Comparison of ENCODE assay signal across 12 cellular contexts in genomic region chr4:26342328-26343040, GRCh38. TPM values are rescaled to one million over a fixed set of nuclear protein-coding genes. Genes with fewer than 3 reads are reported as not detected.
A peak's percentile ranks its signal among the peaks of the same experiment; 100 is the strongest.
DNase-seq lines count a peak whose midpoint lies in the region; ATAC-seq, FAIRE-seq and TF ChIP-seq lines count a peak whose summit lies in the region.
"Had no signal": no experiment of that assay in that cellular context is flagged by ENCODE, and none has a peak within 500 bp of the region (broad histone marks: within the 10 kb centered on the region; RNA-seq: fewer than 3 reads in every experiment).

No MANE protein-coding gene starts in this region.

- H3K36me3 Mint-ChIP-seq in activated T-helper 17 cell treated with anti-CD3 and anti-CD28 coated beads, Interleukin-2, amount 50 U/mL, for 72 hours (ENCODE audit: low read depth), result peaks cover 78% of the 10 kb centered on the region
- peaks cover 9 to 10% of the 10 kb centered on the region in 2 donors for H3K36me3 Mint-ChIP-seq in stimulated activated naive B cell treated with anti-CD40 and anti-IgM and Interleukin-4, amounts not matched to agents 10 μg/mL and 1 μg/mL and 100 μg/mL, for 72 hours

- no peaks in the 10 kb centered on the region for H3K9me3 ChIP-seq in keratinocyte (ENCODE audit: control insufficient read depth, low read depth, low read length)
- no peaks in the 10 kb centered on the region for H3K9me3 ChIP-seq in transverse colon

- H3K4me1 ChIP-seq in keratinocyte (ENCODE audit: control insufficient read depth, extremely low read depth, insufficient read depth, low read length) (peaks cover 22% of the 10 kb centered on the region), transverse colon (peaks cover 0 to 56% (median 1%) of the 10 kb centered on the region in 4 donors)

- in situ Hi-C loops in transverse colon (cut with MboI; ENCODE audit: low pct_ligation_motif_present in 1 of 4, low pct_unique_long_range_greater_than_20kb in 1 of 4, low sequenced_read_pairs in 3 of 4), result loop anchor here in 1 of 4 donors (25.0 kb wide), 1 partner anchor 670 kb away; no protein-coding TSS in a partner anchor

- no peaks in the 10 kb centered on the region for H3K36me3 ChIP-seq in keratinocyte (ENCODE audit: control insufficient read depth in 2 of 2, extremely low read depth in 1 of 2, insufficient read depth in 2 of 2, low read length in 2 of 2)
- no peaks in the 10 kb centered on the region for H3K36me3 ChIP-seq in transverse colon

- no peak for TF ChIP-seq CTCF in keratinocyte (optimal IDR thresholded peaks at IDR 0.05 in 1 of 3, IDR thresholded peaks at IDR 0.05 in 1 of 3, conservative IDR thresholded peaks at IDR 0.05 in 1 of 3; ENCODE audit: extremely low read depth in 1 of 3, insufficient read depth in 2 of 3, low read length in 3 of 3)
- no peak for TF ChIP-seq CTCF in transverse colon (IDR thresholded peaks at IDR 0.05)

- H3K4me3 ChIP-seq in keratinocyte (ENCODE audit: control insufficient read depth in 2 of 3, extremely low read depth in 1 of 3, insufficient read depth in 2 of 3, low read depth in 1 of 3, low read length in 3 of 3), result peak overlapping the region in 1 of 3 experiments; percentile 19
- H3K4me3 ChIP-seq in transverse colon, result no peak overlapping the region

- H2AFZ ChIP-seq in keratinocyte (ENCODE audit: control insufficient read depth, low read length), result no peak overlapping the region

- peak; percentile 93 for FAIRE-seq in keratinocyte (lab: Jason Lieb, UNC)

- H4K20me1 ChIP-seq in keratinocyte (ENCODE audit: control insufficient read depth, extremely low read depth, insufficient read depth, low read length), result peaks cover 6% of the 10 kb centered on the region

- peak overlapping the region; percentile 75 for H3K27ac ChIP-seq in keratinocyte (ENCODE audit: control insufficient read depth, insufficient read depth, low read length)
- no peak overlapping the region for H3K27ac ChIP-seq in transverse colon

- peak overlapping the region; percentile 43 for H3K4me2 ChIP-seq in keratinocyte (ENCODE audit: control insufficient read depth, extremely low read depth, insufficient read depth, low read depth, low read length)

- no peaks in the 10 kb centered on the region for H3K9me1 ChIP-seq in keratinocyte (ENCODE audit: control insufficient read depth, extremely low read depth, insufficient read depth, low read length)

- H3K27me3 Mint-ChIP-seq in activated T-helper 17 cell treated with anti-CD3 and anti-CD28 coated beads, Interleukin-2, amount 50 U/mL, for 72 hours, result no peaks in the 10 kb centered on the region
- no peaks in the 10 kb centered on the region for H3K27me3 Mint-ChIP-seq in stimulated activated naive B cell treated with anti-CD40 and anti-IgM and Interleukin-4, amounts not matched to agents 10 μg/mL and 1 μg/mL and 100 μg/mL, for 72 hours

- intact Hi-C loops in left ventricle myocardium superior (cut with micrococcal nuclease), result no loop called here
- intact Hi-C loops in Right ventricle myocardium superior (cut with DNase I), result no loop called here
- intact Hi-C loops in transverse colon (cut with DNase I; ENCODE audit: low total_unique reads), result no loop called here

- H3K9ac ChIP-seq in keratinocyte (ENCODE audit: control insufficient read depth, extremely low read depth, insufficient read depth, low read length), result peak overlapping the region; percentile 43

- no peak for TF ChIP-seq POLR2A in transverse colon (IDR thresholded peaks at IDR 0.05)

- peaks cover 48% of the 10 kb centered on the region for H3K79me2 ChIP-seq in keratinocyte (ENCODE audit: control insufficient read depth, insufficient read depth, low read length)

- ATAC-seq in left ventricle myocardium superior (peak; percentile 31), Right ventricle myocardium superior (ENCODE audit: poor library complexity) (no peak), HG02588 (IDR thresholded peaks at IDR 0.05; ENCODE audit: unreplicated experiment) (no peak)
- peak; percentile 86 for ATAC-seq in activated T-helper 17 cell treated with anti-CD3 and anti-CD28 coated beads, Interleukin-2, amount 50 U/mL, for 72 hours (replicated peaks)
- no peak for ATAC-seq in stimulated activated naive B cell treated with anti-CD40 and anti-IgM and Interleukin-4, amounts not matched to agents 10 μg/mL and 1 μg/mL and 100 μg/mL, for 72 hours (replicated peaks)
- ATAC-seq: left lobe of liver had no signal

- H3K9me3 Mint-ChIP-seq in activated T-helper 17 cell treated with anti-CD3 and anti-CD28 coated beads, Interleukin-2, amount 50 U/mL, for 72 hours, result no peaks in the 10 kb centered on the region
- H3K9me3 Mint-ChIP-seq in stimulated activated naive B cell treated with anti-CD40 and anti-IgM and Interleukin-4, amounts not matched to agents 10 μg/mL and 1 μg/mL and 100 μg/mL, for 72 hours, result no peaks in the 10 kb centered on the region

- dilution Hi-C loops in keratinocyte (cut with MboI; ENCODE audit: extremely low pct_ligation_motif_present, low sequenced_read_pairs), result no loop called here

- TF ChIP-seq EP300 in transverse colon (IDR thresholded peaks at IDR 0.05; ENCODE audit: low read depth), result no peak

- H3K4me3 Mint-ChIP-seq in activated T-helper 17 cell treated with anti-CD3 and anti-CD28 coated beads, Interleukin-2, amount 50 U/mL, for 72 hours, result peak overlapping the region; percentile 50
- H3K4me3 Mint-ChIP-seq in stimulated activated naive B cell treated with anti-CD40 and anti-IgM and Interleukin-4, amounts not matched to agents 10 μg/mL and 1 μg/mL and 100 μg/mL, for 72 hours, result no peak overlapping the region

- H3K27me3 ChIP-seq in keratinocyte (ENCODE audit: control insufficient read depth, extremely low read depth, insufficient read depth, low read length) (no peaks in the 10 kb centered on the region), transverse colon (no peaks in the 10 kb centered on the region)

- H3K27ac Mint-ChIP-seq in activated T-helper 17 cell treated with anti-CD3 and anti-CD28 coated beads, Interleukin-2, amount 50 U/mL, for 72 hours, result peak overlapping the region; percentile 65
- no peak overlapping the region for H3K27ac Mint-ChIP-seq in stimulated activated naive B cell treated with anti-CD40 and anti-IgM and Interleukin-4, amounts not matched to agents 10 μg/mL and 1 μg/mL and 100 μg/mL, for 72 hours

- 41 to 42% methylated on average over 3 of the region's 3 CpGs for WGBS in transverse colon (ENCODE audit: low coverage in 1 of 2), 2 donors

- DNase-seq in left ventricle myocardium superior (no peak), Right ventricle myocardium superior (no peak), keratinocyte (ENCODE audit: low read depth, low spot score) (no peak), transverse colon (no peak), NCI-H146 (lab: John Stamatoyannopoulos, UW) (no peak)
- no peak for DNase-seq in stimulated activated naive B cell treated with anti-CD40 and anti-IgM and Interleukin-4, amounts not matched to agents 10 μg/mL and 1 μg/mL and 100 μg/mL, for 72 hours
- DNase-seq: activated T-cell treated with anti-CD3 and anti-CD28 coated beads, Interleukin-2, amount 50 U/mL, for 1 hour; H7; NCI-H510A treated with DMSO at 0.1 percent for 48 hours had no signal

- peaks cover 60% of the 10 kb centered on the region for H3K4me1 Mint-ChIP-seq in activated T-helper 17 cell treated with anti-CD3 and anti-CD28 coated beads, Interleukin-2, amount 50 U/mL, for 72 hours
- peaks cover 30 to 66% of the 10 kb centered on the region in 2 donors for H3K4me1 Mint-ChIP-seq in stimulated activated naive B cell treated with anti-CD40 and anti-IgM and Interleukin-4, amounts not matched to agents 10 μg/mL and 1 μg/mL and 100 μg/mL, for 72 hours

RNA-seq across cellular contexts. Expression of gene RBPJ, which starts 21.7 kb away (rescaled TPM):
- total RNA-seq in left ventricle myocardium superior (48.4 TPM), Right ventricle myocardium superior (44.2 TPM), transverse colon (100 to 1,000 TPM in 1 of 4 donors, 10 to 100 TPM in 3; 15.1 to 104 (median 44.6) TPM)
- total RNA-seq in activated T-helper 17 cell treated with anti-CD3 and anti-CD28 coated beads, Interleukin-2, amount 50 U/mL, for 72 hours, result 100 to 1,000 TPM; 238 to 481 TPM
- polyA plus RNA-seq in keratinocyte, result 20.8 to 38.0 TPM (median 32.0 TPM) in 3 replicates
- polyA plus RNA-seq in keratinocyte (2011; ENCODE audit: low read depth), result 22.9 TPM
- polyA plus RNA-seq in keratinocyte (2011; cell fraction: cytosol; rRNA removed), result 15.8 and 28.1 TPM in 2 replicates
- 34.6 and 43.1 TPM in 2 replicates for polyA plus RNA-seq in keratinocyte (2011; cell fraction: nucleus; rRNA removed)
- 22.6 and 24.3 TPM in 2 replicates for polyA plus RNA-seq in keratinocyte (2012; ENCODE audit: low replicate concordance)
- 15.1 to 49.2 TPM (median 16.9 TPM) in 3 replicates for polyA minus RNA-seq in keratinocyte
- polyA minus RNA-seq in keratinocyte (2011; cell fraction: cytosol; rRNA and poly(A)+ RNA removed), result 11.5 TPM
- 26.4 and 50.3 TPM in 2 replicates for polyA minus RNA-seq in keratinocyte (2011; cell fraction: nucleus; rRNA and poly(A)+ RNA removed)

Comparison
In these comparisons a context has a peak if more than half of its experiments do, and no peak if none do; other contexts are left out.
1. ATAC-seq: peak in left ventricle myocardium superior (single experiment) and activated T-helper 17 cell treated with anti-CD3 and anti-CD28 coated beads, Interleukin-2, amount 50 U/mL, for 72 hours (single experiment); none in Right ventricle myocardium superior (single experiment), stimulated activated naive B cell treated with anti-CD40 and anti-IgM and Interleukin-4, amounts not matched to agents 10 μg/mL and 1 μg/mL and 100 μg/mL, for 72 hours (0 of 2) and HG02588 (single experiment).